In the genomic region with DNA sequence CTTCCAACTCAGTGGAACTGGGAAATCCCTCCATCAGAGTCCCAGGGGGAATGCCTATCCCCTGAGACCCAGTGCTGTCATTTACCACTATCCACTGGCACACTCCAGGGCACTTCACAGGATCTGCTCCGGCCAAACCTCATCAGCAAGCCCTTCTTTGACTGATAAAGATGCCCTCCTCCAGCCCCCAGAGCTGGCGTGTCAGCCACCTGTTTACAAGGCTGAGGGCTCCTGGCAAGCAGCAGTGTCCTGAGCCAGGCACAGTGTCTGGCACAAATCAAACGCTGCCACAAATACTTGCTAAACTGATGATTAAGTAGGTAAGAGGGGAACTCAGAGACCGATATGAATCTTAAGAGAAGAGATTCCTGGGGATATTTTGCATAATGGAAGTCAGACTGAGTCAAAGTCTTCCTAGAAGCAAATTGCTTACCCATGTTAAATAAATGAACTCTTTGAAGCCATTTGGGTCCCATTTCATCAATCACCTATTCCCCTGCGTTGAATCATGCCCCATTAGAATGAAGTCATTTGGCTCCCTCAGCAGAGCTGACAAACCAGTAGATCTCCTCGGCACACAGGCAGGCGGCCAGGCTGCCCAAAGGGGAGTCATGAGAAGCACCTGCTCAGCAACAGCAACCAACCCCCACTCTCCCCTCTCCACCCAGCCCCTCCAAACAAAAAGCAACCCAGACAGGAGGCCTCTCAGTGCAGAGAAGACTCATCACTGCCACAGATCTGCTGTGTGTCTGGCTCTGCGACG, we compare ENCODE assay signal across 12 cellular contexts.
DNase-seq lines count a peak whose midpoint lies in the region; ATAC-seq and TF ChIP-seq lines count a peak whose summit lies in the region.
"Had no signal": no experiment of that assay in that cellular context is flagged by ENCODE, and none has a peak within 500 bp of the region (broad histone marks: within the 10 kb centered on the region; RNA-seq: fewer than 3 reads in every experiment).

No MANE protein-coding gene starts in this region.

- H3K9me3 Mint-ChIP-seq in neural crest cell = no peaks in the 10 kb centered on the region

- H3K4me1 Mint-ChIP-seq in neural crest cell = peaks cover 11% of the 10 kb centered on the region

- H3K4me3 ChIP-seq in epithelial cell of esophagus (ENCODE audit: low read length) (no peak overlapping the region), osteoblast (ENCODE audit: insufficient read depth, low read length) (no peak overlapping the region)

- H3K79me2 ChIP-seq in osteoblast (ENCODE audit: insufficient read depth, low read length) = no peaks in the 10 kb centered on the region

- no peak for ATAC-seq in HG03045 (IDR thresholded peaks at IDR 0.05; ENCODE audit: unreplicated experiment)

- H3K27me3 Mint-ChIP-seq in neural crest cell (ENCODE audit: low read depth) = no peaks in the 10 kb centered on the region

- no peak for TF ChIP-seq CTCF in epithelial cell of esophagus (IDR thresholded peaks at IDR 0.05; ENCODE audit: insufficient read depth, low read depth, low read length, missing control alignments)
- no peak for TF ChIP-seq CTCF in neural crest cell (conservative IDR thresholded peaks at IDR 0.05)
- TF ChIP-seq CTCF in osteoblast (IDR thresholded peaks at IDR 0.05; ENCODE audit: extremely low read depth, low read depth, low read length) = no peak

- peaks cover 9% of the 10 kb centered on the region for H3K36me3 ChIP-seq in osteoblast (ENCODE audit: insufficient read depth, low read length)

- H3K4me1 ChIP-seq in osteoblast (ENCODE audit: insufficient read depth, low read length) = peaks cover 40% of the 10 kb centered on the region

- H3K27me3 ChIP-seq in osteoblast (ENCODE audit: insufficient read depth, low read length) = no peaks in the 10 kb centered on the region

- no peaks in the 10 kb centered on the region for H4K20me1 ChIP-seq in osteoblast (ENCODE audit: insufficient read depth, low read length)

- no peak overlapping the region for H2AFZ ChIP-seq in osteoblast (ENCODE audit: low read length)

- H3K4me3 Mint-ChIP-seq in neural crest cell = no peak overlapping the region

- no peak overlapping the region for H3K4me2 ChIP-seq in osteoblast (ENCODE audit: insufficient read depth, low read length)

- no peak overlapping the region for H3K27ac ChIP-seq in osteoblast (ENCODE audit: low read depth, low read length)

- DNase-seq in D341Med (ENCODE audit: low spot score) (peak; percentile 42), NCI-H1092 treated with DMSO at 0.1 percent for 48 hours (lab: John Stamatoyannopoulos, UW) (peak; percentile 44), epithelial cell of esophagus (ENCODE audit: low read depth) (peak; percentile 53), neural crest cell (ENCODE audit: low read depth, low spot score) (no peak), NCI-H1930 (lab: John Stamatoyannopoulos, UW) (no peak), midbrain (lab: John Stamatoyannopoulos, UW) (no peak), osteoblast (ENCODE audit: insufficient read length, low spot score, missing footprints) (no peak)
- DNase-seq: amniotic stem cell, Karpas-422, NCI-H146, NCI-H510A had no signal

- H3K27ac Mint-ChIP-seq in neural crest cell (ENCODE audit: unreplicated experiment) = peak overlapping the region; percentile 27

- H3K9me3 ChIP-seq in osteoblast (ENCODE audit: low read depth, low read length) = no peaks in the 10 kb centered on the region

- peaks cover 20% of the 10 kb centered on the region for H3K36me3 Mint-ChIP-seq in neural crest cell (ENCODE audit: low read depth)

Comparison
In these comparisons a context has a peak if more than half of its experiments do, and no peak if none do; other contexts are left out.
1. DNase-seq: peak in D341Med (single experiment), NCI-H1092 treated with DMSO at 0.1 percent for 48 hours (single experiment) and epithelial cell of esophagus (single experiment); none in neural crest cell (single experiment), NCI-H1930 (0 of 2), midbrain (single experiment) and osteoblast (single experiment).